In the genomic region with DNA sequence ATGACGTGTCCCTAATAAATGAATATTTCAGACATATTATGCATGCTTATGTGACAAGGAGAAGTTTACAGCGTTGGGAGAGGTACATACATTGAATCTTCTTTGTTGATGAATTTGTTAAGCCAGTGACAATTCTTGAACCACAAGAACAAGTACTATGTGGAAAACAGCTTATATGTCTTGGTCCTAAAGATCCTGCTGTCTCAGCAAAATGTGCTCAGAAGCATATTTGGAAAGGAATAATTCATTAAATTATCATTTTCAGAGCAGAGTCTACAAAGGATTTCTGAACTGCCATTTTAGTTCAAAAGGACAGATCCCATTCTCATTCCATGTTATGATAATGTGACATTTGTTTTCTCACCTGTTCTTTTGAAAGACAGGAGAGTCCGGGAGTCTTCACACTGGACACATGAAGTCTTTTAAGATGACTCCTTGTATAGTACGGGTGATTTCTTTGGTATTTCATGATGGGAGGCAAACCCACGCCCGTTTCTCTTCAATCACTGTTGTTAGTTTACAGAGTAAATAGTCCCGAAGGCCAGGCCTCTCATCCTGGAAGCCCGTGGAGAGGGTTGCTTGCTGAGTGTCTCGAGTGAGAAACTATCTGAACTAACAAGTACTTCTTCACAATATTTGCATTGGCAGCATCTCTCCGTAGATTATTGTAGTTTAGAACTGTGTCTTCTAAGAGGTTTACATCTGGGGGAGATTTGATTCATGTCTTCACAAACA, we compare ENCODE assay signal across 14 cellular contexts.
"Had no signal": no experiment of that assay in that cellular context is flagged by ENCODE, and none has a peak within 500 bp of the region (broad histone marks: within the 10 kb centered on the region; RNA-seq: fewer than 3 reads in every experiment).

No MANE protein-coding gene starts in this region.

- DNase-seq: activated CD4-positive, alpha-beta T cell treated with anti-CD3 and anti-CD28 coated beads, Interleukin-2, amount 50 U/mL, for 1 hour; activated CD4-positive, CD25-positive, alpha-beta regulatory T cell treated with anti-CD3 and anti-CD28 coated beads, Interleukin-2, amount 50 U/mL, for 72 hours; activated CD8-positive, alpha-beta memory T cell treated with anti-CD3 and anti-CD28 coated beads, Interleukin-2, amount 50 U/mL, for 4 hours; activated naive CD4-positive, alpha-beta T cell treated with anti-CD3 and anti-CD28 coated beads, Interleukin-2, amount 50 U/mL, for 16 hours; activated T-cell treated with anti-CD3 and anti-CD28 coated beads, Interleukin-2, amount 50 U/mL, for 4 hours; dermis blood vessel endothelial cell; effector memory CD8-positive, alpha-beta T cell; esophagus squamous epithelium; left cardiac atrium; sigmoid colon; spleen; stimulated activated CD4-positive, alpha-beta T cell treated with anti-CD3 and anti-CD28 coated beads, Interleukin-4, amount 100 ng/mL, for 4 hours; upper lobe of right lung had no signal

- H3K4me1 ChIP-seq: spleen, upper lobe of right lung had no signal

- H3K27me3 ChIP-seq: esophagus squamous epithelium, sigmoid colon, spleen, upper lobe of right lung had no signal

- H3K27ac ChIP-seq: sigmoid colon, spleen, upper lobe of right lung had no signal

- H3K9me3 ChIP-seq: esophagus squamous epithelium, sigmoid colon, upper lobe of right lung had no signal

- H3K4me3 ChIP-seq: esophagus squamous epithelium, lung, sigmoid colon, spleen, upper lobe of right lung had no signal
